In genomic region chr18:75407468-75408437, GRCh38 we compare ENCODE assay signal across 12 cellular contexts. TPM values are rescaled to one million over a fixed set of nuclear protein-coding genes. Genes with fewer than 3 reads are reported as not detected.
DNase-seq lines count a peak whose midpoint lies in the region; ATAC-seq and TF ChIP-seq lines count a peak whose summit lies in the region.
"Had no signal": no experiment of that assay in that cellular context is flagged by ENCODE, and none has a peak within 500 bp of the region (broad histone marks: within the 10 kb centered on the region; RNA-seq: fewer than 3 reads in every experiment).

No MANE protein-coding gene starts in this region.

- no peak for ATAC-seq in T-helper 17 cell
- no peak for ATAC-seq in HG02763 (IDR thresholded peaks at IDR 0.05; ENCODE audit: unreplicated experiment)
- no peak for ATAC-seq in HG02840 (IDR thresholded peaks at IDR 0.05; ENCODE audit: low FRiP score, unreplicated experiment)

- peaks cover 47% of the 10 kb centered on the region for H3K4me1 Mint-ChIP-seq in HFFc6 (ENCODE audit: low read depth)
- H3K4me1 Mint-ChIP-seq in brain = peaks cover 33% of the 10 kb centered on the region
- peaks cover 3% of the 10 kb centered on the region for H3K4me1 Mint-ChIP-seq in T-helper 17 cell
- H3K4me1 Mint-ChIP-seq: naive B cell had no signal

- H3K36me3 Mint-ChIP-seq in HFFc6 (ENCODE audit: low read depth) = no peaks in the 10 kb centered on the region; the same call in 1 of the 2 replicates
- no peaks in the 10 kb centered on the region for H3K36me3 Mint-ChIP-seq in brain
- H3K36me3 Mint-ChIP-seq in T-helper 17 cell (ENCODE audit: low read depth) = no peaks in the 10 kb centered on the region
- H3K36me3 Mint-ChIP-seq: naive B cell had no signal

- H3K27me3 Mint-ChIP-seq in HFFc6 (ENCODE audit: insufficient read depth) (peaks cover 4% of the 10 kb centered on the region), brain (peaks cover 6% of the 10 kb centered on the region), T-helper 17 cell (peaks cover 50% of the 10 kb centered on the region)

- H3K27ac Mint-ChIP-seq in HFFc6 (peak overlapping the region; percentile 93), brain (peak overlapping the region in 4 of 5 experiments; percentile 2 to 69 (median 52)), T-helper 17 cell (no peak overlapping the region)
- H3K27ac Mint-ChIP-seq: dendritic cell treated with granulocyte-macrophage colony-stimulating factor and Interleukin-4, amounts not matched to agents 40 ng/mL and 50 ng/mL, for 4 days; naive B cell had no signal

- H3K9ac ChIP-seq in skeletal muscle satellite cell (ENCODE audit: low read depth, low read length) = peak overlapping the region; percentile 62

- H3K27me3 ChIP-seq in skeletal muscle satellite cell (ENCODE audit: control insufficient read depth, insufficient read depth, low read length) = peaks cover under 1% of the 10 kb centered on the region

- H3K4me3 Mint-ChIP-seq in HFFc6 = peak overlapping the region; percentile 44
- peak overlapping the region in 3 of 5 experiments; percentile 14 to 55 (median 38) for H3K4me3 Mint-ChIP-seq in brain
- no peak overlapping the region for H3K4me3 Mint-ChIP-seq in T-helper 17 cell
- H3K4me3 Mint-ChIP-seq: dendritic cell treated with granulocyte-macrophage colony-stimulating factor and Interleukin-4, amounts not matched to agents 40 ng/mL and 50 ng/mL, for 4 days; naive B cell had no signal

- no peaks in the 10 kb centered on the region for H3K36me3 ChIP-seq in skeletal muscle satellite cell (ENCODE audit: insufficient read depth, low read length)

- H3K9me3 Mint-ChIP-seq in HFFc6 (peaks cover 2% of the 10 kb centered on the region; the same call in 1 of the 2 replicates), brain (no peaks in the 10 kb centered on the region)
- H3K9me3 Mint-ChIP-seq: dendritic cell treated with granulocyte-macrophage colony-stimulating factor and Interleukin-4, amounts not matched to agents 40 ng/mL and 50 ng/mL, for 4 days; naive B cell had no signal

- no peaks in the 10 kb centered on the region for H3K9me3 ChIP-seq in skeletal muscle satellite cell (replicated peaks; ENCODE audit: low read length)
- H3K9me3 ChIP-seq in T-helper 17 cell (ENCODE audit: control insufficient read depth, low read length, poor library complexity, severe bottlenecking) = no peaks in the 10 kb centered on the region

- no peak overlapping the region for H3K4me3 ChIP-seq in skeletal muscle satellite cell (ENCODE audit: low read length)

- DNase-seq in HFFc6 = peak; percentile 27
- DNase-seq in iPS DF 4.7 (ENCODE audit: extremely low read depth, low spot score) = peak; percentile 28
- DNase-seq in T-helper 17 cell = no peak
- DNase-seq: activated CD4-positive, alpha-beta T cell treated with anti-CD3 and anti-CD28 coated beads, Interleukin-2, amount 50 U/mL, for 1 hour; activated gamma-delta T cell treated with Interleukin-2 at 50 U/mL for 16 hours; naive B cell; NCI-H510A had no signal

- no peak for TF ChIP-seq CTCF in HFFc6 (IDR thresholded peaks at IDR 0.05)
- no peak for TF ChIP-seq CTCF in brain (conservative IDR thresholded peaks at IDR 0.05)

- H3K4me2 ChIP-seq in skeletal muscle satellite cell (ENCODE audit: low read length) = peak overlapping the region; percentile 26

- peaks cover 32% of the 10 kb centered on the region for H3K4me1 ChIP-seq in skeletal muscle satellite cell (ENCODE audit: control insufficient read depth, insufficient read depth, low read length)

RNA-seq across cellular contexts. Expression of gene SMIM21, which starts 19.8 kb away (rescaled TPM):
- total RNA-seq in HFFc6 (2021; fragmentation: NEBNext Ultra II Directional; extraction: Animal tissue kit (Norgen Biotek cat#: 25700)) = not detected
- polyA plus RNA-seq in brain (ENCODE audit: insufficient read depth, low read depth, low replicate concordance) = not detected
- total RNA-seq in skeletal muscle satellite cell (2012; rRNA removed) = not detected in 2 replicates
- total RNA-seq in T-helper 17 cell = not detected

Comparison
In these comparisons a context has a peak if more than half of its experiments do, and no peak if none do; other contexts are left out.
1. DNase-seq: peak in HFFc6 (single experiment) and iPS DF 4.7 (single experiment); none in T-helper 17 cell (0 of 3).